ENCODE assay signal across 20 cellular contexts in the genomic region with DNA sequence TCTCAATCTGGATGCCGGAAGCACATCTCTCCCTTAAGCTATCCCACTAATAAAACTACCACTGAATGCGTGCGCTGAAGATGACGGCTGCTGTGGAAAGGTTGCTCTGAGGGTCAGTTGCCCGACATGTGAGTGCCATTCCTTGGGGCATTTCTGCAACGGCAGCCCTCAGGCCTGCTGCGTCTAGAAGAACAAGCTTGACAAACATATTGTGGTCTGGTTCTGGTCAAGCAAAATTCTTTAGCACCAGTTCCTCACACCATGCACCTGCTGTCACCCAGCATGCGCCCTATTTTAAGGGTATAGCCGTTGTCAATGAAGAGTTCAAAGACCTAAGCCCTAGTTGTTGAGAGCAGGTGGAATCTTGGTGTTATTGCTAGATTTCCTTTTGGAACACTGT.
"Had no signal": no experiment of that assay in that cellular context is flagged by ENCODE, and none has a peak within 500 bp of the region (broad histone marks: within the 10 kb centered on the region; RNA-seq: fewer than 3 reads in every experiment).

No MANE protein-coding gene starts in this region.

- H3K9me3 Mint-ChIP-seq: immature natural killer cell; memory B cell; natural killer cell treated with Interleukin-12 subunit alpha and Interleukin-12 subunit beta and Interleukin-15 and Interleukin-18, amount 100 ng/mL, for 72 hours; neural progenitor cell; stimulated activated naive CD8-positive, alpha-beta T cell treated with anti-CD3 and anti-CD28 coated beads, Interleukin-15, amount 100 ng/mL, for 72 hours had no signal

- H3K36me3 Mint-ChIP-seq: natural killer cell treated with Interleukin-12 subunit alpha and Interleukin-12 subunit beta and Interleukin-15 and Interleukin-18, amount 100 ng/mL, for 72 hours had no signal

- H3K4me1 Mint-ChIP-seq: mesothelial cell of epicardium had no signal

- H3K27ac ChIP-seq: left ventricle myocardium inferior, lower lobe of right lung, neural progenitor cell, ovary had no signal

- FAIRE-seq: endometrium, keratinocyte had no signal

- H3K9me3 ChIP-seq: left ventricle myocardium inferior, lower lobe of right lung, ovary had no signal

- H3K27me3 Mint-ChIP-seq: memory B cell; natural killer cell treated with Interleukin-12 subunit alpha and Interleukin-12 subunit beta and Interleukin-15 and Interleukin-18, amount 100 ng/mL, for 72 hours; stimulated activated naive CD8-positive, alpha-beta T cell treated with anti-CD3 and anti-CD28 coated beads, Interleukin-15, amount 100 ng/mL, for 72 hours had no signal

- DNase-seq: cortex of kidney; effector memory CD4-positive, alpha-beta T cell; immature natural killer cell; left cardiac atrium; left ventricle myocardium inferior; lower lobe of right lung; nucleus accumbens; ovary; right cardiac atrium; stimulated activated CD4-positive, alpha-beta T cell treated with anti-CD3 and anti-CD28 coated beads, Interleukin-2, amount 100 ng/mL, for 48 hours; trophoblast cell had no signal

- H2AFZ ChIP-seq: neural progenitor cell had no signal

- H3K4me3 Mint-ChIP-seq: immature natural killer cell; memory B cell; mesothelial cell of epicardium; natural killer cell treated with Interleukin-12 subunit alpha and Interleukin-12 subunit beta and Interleukin-15 and Interleukin-18, amount 100 ng/mL, for 72 hours; neural progenitor cell; stimulated activated naive CD8-positive, alpha-beta T cell treated with anti-CD3 and anti-CD28 coated beads, Interleukin-15, amount 100 ng/mL, for 72 hours had no signal

- H3K27me3 ChIP-seq: neural progenitor cell, ovary had no signal

- H3K27ac Mint-ChIP-seq: memory B cell; mesothelial cell of epicardium; neural progenitor cell; stimulated activated naive CD8-positive, alpha-beta T cell treated with anti-CD3 and anti-CD28 coated beads, Interleukin-15, amount 100 ng/mL, for 72 hours had no signal

- ATAC-seq: esophagus mucosa; left cardiac atrium; lower lobe of right lung; natural killer cell treated with Interleukin-12 subunit alpha and Interleukin-12 subunit beta and Interleukin-15 and Interleukin-18, amount 100 ng/mL, for 72 hours; right cardiac atrium had no signal

- H3K4me3 ChIP-seq: left ventricle myocardium inferior, lower lobe of right lung, neural progenitor cell, ovary, smooth muscle cell had no signal

- H3K36me3 ChIP-seq: left ventricle myocardium inferior, neural progenitor cell, ovary had no signal

- H3K4me2 ChIP-seq: neural progenitor cell, smooth muscle cell had no signal
